1 cellular context compared by ENCODE assay signal in genomic region chr17:56171186-56171959, GRCh38.
TF ChIP-seq lines count a peak whose summit lies in the region.

No MANE protein-coding gene starts in this region.

TF ChIP-seq in WTC11, 78 proteins besides CTCF, POLR2A, EP300 and RAD21 (continued from another document):
- TF ChIP-seq, protein P1, sequence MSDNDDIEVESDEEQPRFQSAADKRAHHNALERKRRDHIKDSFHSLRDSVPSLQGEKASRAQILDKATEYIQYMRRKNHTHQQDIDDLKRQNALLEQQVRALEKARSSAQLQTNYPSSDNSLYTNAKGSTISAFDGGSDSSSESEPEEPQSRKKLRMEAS (CRISPR knock-in tag; IDR thresholded peaks at IDR 0.05), result no peak
- TF ChIP-seq, protein P2, sequence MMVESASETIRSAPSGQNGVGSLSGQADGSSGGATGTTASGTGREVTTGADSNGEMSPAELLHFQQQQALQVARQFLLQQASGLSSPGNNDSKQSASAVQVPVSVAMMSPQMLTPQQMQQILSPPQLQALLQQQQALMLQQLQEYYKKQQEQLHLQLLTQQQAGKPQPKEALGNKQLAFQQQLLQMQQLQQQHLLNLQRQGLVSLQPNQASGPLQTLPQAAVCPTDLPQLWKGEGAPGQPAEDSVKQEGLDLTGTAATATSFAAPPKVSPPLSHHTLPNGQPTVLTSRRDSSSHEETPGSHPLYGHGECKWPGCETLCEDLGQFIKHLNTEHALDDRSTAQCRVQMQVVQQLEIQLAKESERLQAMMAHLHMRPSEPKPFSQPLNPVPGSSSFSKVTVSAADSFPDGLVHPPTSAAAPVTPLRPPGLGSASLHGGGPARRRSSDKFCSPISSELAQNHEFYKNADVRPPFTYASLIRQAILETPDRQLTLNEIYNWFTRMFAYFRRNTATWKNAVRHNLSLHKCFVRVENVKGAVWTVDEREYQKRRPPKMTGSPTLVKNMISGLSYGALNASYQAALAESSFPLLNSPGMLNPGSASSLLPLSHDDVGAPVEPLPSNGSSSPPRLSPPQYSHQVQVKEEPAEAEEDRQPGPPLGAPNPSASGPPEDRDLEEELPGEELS (CRISPR knock-in tag; IDR thresholded peaks at IDR 0.05), result no peak
- TF ChIP-seq ZNF396 (CRISPR knock-in tag; IDR thresholded peaks at IDR 0.05; ENCODE audit: borderline replicate concordance) (no peak), ERG (CRISPR knock-in tag; IDR thresholded peaks at IDR 0.05) (no peak), OVOL2 (CRISPR knock-in tag; IDR thresholded peaks at IDR 0.05; ENCODE audit: borderline replicate concordance) (no peak), E2F1 (CRISPR knock-in tag; IDR thresholded peaks at IDR 0.05) (no peak), ZNF219 (CRISPR knock-in tag; IDR thresholded peaks at IDR 0.05; ENCODE audit: borderline replicate concordance) (no peak)
- TF ChIP-seq, protein P3, sequence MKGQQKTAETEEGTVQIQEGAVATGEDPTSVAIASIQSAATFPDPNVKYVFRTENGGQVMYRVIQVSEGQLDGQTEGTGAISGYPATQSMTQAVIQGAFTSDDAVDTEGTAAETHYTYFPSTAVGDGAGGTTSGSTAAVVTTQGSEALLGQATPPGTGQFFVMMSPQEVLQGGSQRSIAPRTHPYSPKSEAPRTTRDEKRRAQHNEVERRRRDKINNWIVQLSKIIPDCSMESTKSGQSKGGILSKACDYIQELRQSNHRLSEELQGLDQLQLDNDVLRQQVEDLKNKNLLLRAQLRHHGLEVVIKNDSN (CRISPR knock-in tag; IDR thresholded peaks at IDR 0.05), result no peak
